Comparison of ENCODE assay signal across 25 cellular contexts in genomic region chr16:88305176-88305575, GRCh38.
DNase-seq lines count a peak whose midpoint lies in the region; ATAC-seq and TF ChIP-seq lines count a peak whose summit lies in the region.
"Had no signal": no experiment of that assay in that cellular context is flagged by ENCODE, and none has a peak within 500 bp of the region (broad histone marks: within the 10 kb centered on the region; RNA-seq: fewer than 3 reads in every experiment).

No MANE protein-coding gene starts in this region.

- peak overlapping the region; percentile 19 for H4K8ac ChIP-seq in neuronal stem cell (ENCODE audit: low read depth, low read length)

- no peaks in the 10 kb centered on the region for H3K27me3 ChIP-seq in ACC112 (ENCODE audit: insufficient read depth, low read length)
- peaks cover 0 to 2% (median 0%) of the 10 kb centered on the region in 3 experiments for H3K27me3 ChIP-seq in neuronal stem cell (ENCODE audit: control insufficient read depth in 3 of 3, insufficient read depth in 3 of 3, low read depth in 1 of 3, low read length in 3 of 3)
- H3K27me3 ChIP-seq: ascending aorta, upper lobe of left lung had no signal

- no peak overlapping the region for H2BK5ac ChIP-seq in neuronal stem cell (ENCODE audit: low read length)

- H3K23ac ChIP-seq in neuronal stem cell (ENCODE audit: low read depth, low read length, poor library complexity), result peak overlapping the region; percentile 65

- H2AK5ac ChIP-seq in neuronal stem cell (ENCODE audit: low read depth, low read length), result no peak overlapping the region

- H3K27ac Mint-ChIP-seq in HFFc6 (peak overlapping the region; percentile 99), endothelial cell (ENCODE audit: unreplicated experiment) (no peak overlapping the region)
- H3K27ac Mint-ChIP-seq: activated CD4-positive, alpha-beta memory T cell treated with anti-CD3 and anti-CD28 coated beads for 36 hours; activated naive CD8-positive, alpha-beta T cell; activated T-helper 17 cell treated with anti-CD3 and anti-CD28 coated beads, Interleukin-2, amount 50 U/mL, for 72 hours had no signal

- H3K36me3 ChIP-seq in ACC112 (ENCODE audit: insufficient read depth, low read length) (peaks cover 6% of the 10 kb centered on the region), neuronal stem cell (replicated peaks in 1 of 2; ENCODE audit: control insufficient read depth in 2 of 2, insufficient read depth in 2 of 2, low read length in 2 of 2) (no peaks in the 10 kb centered on the region)
- H3K36me3 ChIP-seq: ascending aorta, HAP-1, upper lobe of left lung had no signal

- H2BK120ac ChIP-seq in neuronal stem cell (ENCODE audit: low read depth, low read length), result peak overlapping the region; percentile 22

- H3K27ac ChIP-seq in ACC112 (ENCODE audit: low read depth, low read length), result peak overlapping the region; percentile 83
- H3K27ac ChIP-seq in neuronal stem cell (replicated peaks; ENCODE audit: low read length), result no peak overlapping the region
- H3K27ac ChIP-seq: ascending aorta, C4-2B, HL-60 had no signal

- H3K9me3 ChIP-seq in neuronal stem cell (replicated peaks in 1 of 2; ENCODE audit: control insufficient read depth in 2 of 2, insufficient read depth in 1 of 2, low read depth in 1 of 2, low read length in 2 of 2), result peaks cover 9 to 15% of the 10 kb centered on the region in 2 donors
- H3K9me3 ChIP-seq: ascending aorta, HAP-1, mucosa of descending colon, upper lobe of left lung had no signal

- peak overlapping the region; percentile 24 for H2BK12ac ChIP-seq in neuronal stem cell (ENCODE audit: low read length)

- H3K4me1 ChIP-seq in ACC112 (ENCODE audit: control insufficient read depth, insufficient read depth, low read length, unreplicated experiment) (peaks cover 54% of the 10 kb centered on the region), neuronal stem cell (ENCODE audit: control insufficient read depth in 2 of 2, insufficient read depth in 1 of 2, low read depth in 1 of 2, low read length in 2 of 2) (peaks cover 1 to 16% of the 10 kb centered on the region in 2 donors)
- H3K4me1 ChIP-seq: HAP-1 had no signal

- no peaks in the 10 kb centered on the region for H3K79me1 ChIP-seq in neuronal stem cell (ENCODE audit: low read depth, low read length)

- no peak overlapping the region for H3K4me2 ChIP-seq in neuronal stem cell (ENCODE audit: insufficient read depth, low read length, poor library complexity, severe bottlenecking)

- H3K4me3 ChIP-seq in ACC112 (ENCODE audit: low read depth, low read length) (no peak overlapping the region), neuronal stem cell (ENCODE audit: low read length in 2 of 2) (peak overlapping the region in 1 of 2 donors; percentile 65)
- H3K4me3 ChIP-seq: ascending aorta, HAP-1, mucosa of descending colon, upper lobe of left lung had no signal

- H3K9me3 Mint-ChIP-seq in HFFc6 (no peaks in the 10 kb centered on the region), endothelial cell (ENCODE audit: unreplicated experiment) (no peaks in the 10 kb centered on the region)
- H3K9me3 Mint-ChIP-seq: activated T-helper 17 cell treated with anti-CD3 and anti-CD28 coated beads, Interleukin-2, amount 50 U/mL, for 72 hours had no signal

- H3K4me1 Mint-ChIP-seq in HFFc6 (ENCODE audit: low read depth), result peaks cover 78% of the 10 kb centered on the region
- H3K4me1 Mint-ChIP-seq in endothelial cell (ENCODE audit: unreplicated experiment), result peaks cover 2% of the 10 kb centered on the region
- H3K4me1 Mint-ChIP-seq: activated T-helper 17 cell treated with anti-CD3 and anti-CD28 coated beads, Interleukin-2, amount 50 U/mL, for 72 hours had no signal

- no peak for ATAC-seq in left lobe of liver
- ATAC-seq: activated T-helper 17 cell treated with anti-CD3 and anti-CD28 coated beads, Interleukin-2, amount 50 U/mL, for 72 hours had no signal

- WGBS in neuronal stem cell (ENCODE audit: extremely low coverage in 2 of 2, insufficient read length in 2 of 2, insufficient replicate concordance in 1 of 2), 2 donors, result no CpG with 5 or more reads among the region's 14 CpGs

- no peak overlapping the region for H4K91ac ChIP-seq in neuronal stem cell (ENCODE audit: low read depth, low read length, poor library complexity)

- H3K79me2 ChIP-seq in ACC112 (ENCODE audit: control insufficient read depth, insufficient read depth, low read length, unreplicated experiment), result no peaks in the 10 kb centered on the region

- peak overlapping the region; percentile 73 for H3K9ac ChIP-seq in neuronal stem cell (ENCODE audit: low read depth, low read length, poor library complexity)

- H3K36me3 Mint-ChIP-seq in HFFc6 (ENCODE audit: low read depth), result no peaks in the 10 kb centered on the region
- H3K36me3 Mint-ChIP-seq in endothelial cell (ENCODE audit: low read depth, unreplicated experiment), result peaks cover 6% of the 10 kb centered on the region
- H3K36me3 Mint-ChIP-seq: activated CD4-positive, alpha-beta memory T cell treated with anti-CD3 and anti-CD28 coated beads for 36 hours; activated naive CD8-positive, alpha-beta T cell had no signal

- peak overlapping the region; percentile 67 for H3K4me3 Mint-ChIP-seq in HFFc6
- peak overlapping the region; percentile 32 for H3K4me3 Mint-ChIP-seq in endothelial cell (ENCODE audit: unreplicated experiment)
- H3K4me3 Mint-ChIP-seq: activated CD4-positive, alpha-beta memory T cell treated with anti-CD3 and anti-CD28 coated beads for 36 hours; activated naive CD8-positive, alpha-beta T cell; activated T-helper 17 cell treated with anti-CD3 and anti-CD28 coated beads, Interleukin-2, amount 50 U/mL, for 72 hours; neural crest cell had no signal

- H3K4ac ChIP-seq in neuronal stem cell (ENCODE audit: low read length), result peak overlapping the region; percentile 24

- H2BK15ac ChIP-seq in neuronal stem cell (ENCODE audit: low read length), result no peak overlapping the region

- H3K27me3 Mint-ChIP-seq in HFFc6 (ENCODE audit: insufficient read depth) (peaks cover 2% of the 10 kb centered on the region), endothelial cell (ENCODE audit: unreplicated experiment) (peaks cover 8% of the 10 kb centered on the region)

- TF ChIP-seq CTCF in HFFc6 (IDR thresholded peaks at IDR 0.05) (no peak), endothelial cell (IDR thresholded peaks at IDR 0.05; ENCODE audit: unreplicated experiment) (no peak)

- peak overlapping the region; percentile 77 for H3K14ac ChIP-seq in neuronal stem cell (ENCODE audit: low read length)

- peak overlapping the region; percentile 72 for H3K18ac ChIP-seq in neuronal stem cell (ENCODE audit: low read length)

- DNase-seq in HFFc6, result no peak
- DNase-seq in endothelial cell (ENCODE audit: low spot score), result no peak
- DNase-seq in neuronal stem cell (ENCODE audit: low spot score), result no peak
- no peak for DNase-seq in NCI-H526 (lab: John Stamatoyannopoulos, UW)
- DNase-seq in left lobe of liver (ENCODE audit: low spot score), result no peak
- no peak for DNase-seq in epidermal melanocyte (ENCODE audit: insufficient read length, low spot score)
- DNase-seq in Ammon's horn (ENCODE audit: low spot score), result no peak
- DNase-seq: activated CD4-positive, alpha-beta memory T cell treated with anti-CD3 and anti-CD28 coated beads for 36 hours; activated CD4-positive, CD25-positive, alpha-beta regulatory T cell; activated CD8-positive, alpha-beta memory T cell treated with anti-CD3 and anti-CD28 coated beads, Interleukin-2, amount 50 U/mL, for 48 hours; hypothalamus; NCI-H1092; NCI-H187 treated with DMSO at 0.1 percent for 48 hours; NCI-H748 treated with DMSO at 0.1 percent for 48 hours; SW 1271; upper lobe of left lung had no signal

- no peak overlapping the region for H2AFZ ChIP-seq in ACC112 (ENCODE audit: low read length, unreplicated experiment)
- H2AFZ ChIP-seq in neuronal stem cell (ENCODE audit: low read length), result no peak overlapping the region
